8 cellular contexts compared by ENCODE assay signal in the genomic region with DNA sequence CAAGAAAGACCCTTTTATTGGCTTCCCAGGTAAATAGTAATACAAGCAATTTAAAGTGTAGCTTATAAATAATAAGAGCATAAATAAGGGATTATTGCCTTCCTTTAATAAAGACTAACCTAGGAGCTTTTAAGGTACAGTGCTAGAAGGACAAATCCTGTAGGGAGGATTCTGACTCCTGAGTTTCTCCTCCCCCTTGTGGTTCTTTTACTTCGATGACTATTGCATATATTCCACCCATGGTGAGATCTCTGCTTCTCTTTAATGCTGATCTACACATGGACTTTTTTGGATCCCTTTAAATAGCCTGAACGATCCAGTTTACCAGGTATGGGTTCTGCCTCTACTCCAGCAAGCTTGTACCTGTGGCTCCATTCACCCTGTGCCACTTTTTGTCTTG. TPM values are rescaled to one million over a fixed set of nuclear protein-coding genes. Genes with fewer than 3 reads are reported as not detected.
A peak's percentile ranks its signal among the peaks of the same experiment; 100 is the strongest.
DNase-seq lines count a peak whose midpoint lies in the region; ATAC-seq, FAIRE-seq and TF ChIP-seq lines count a peak whose summit lies in the region.

No MANE protein-coding gene starts in this region.

- TF ChIP-seq CTCF in AG10803 (conservative IDR thresholded peaks at IDR 0.05; ENCODE audit: low read length): peak; percentile 46
- peak; percentile 15 for TF ChIP-seq CTCF in GM13977 (IDR thresholded peaks at IDR 0.05; ENCODE audit: extremely low read depth, insufficient read depth, missing control alignments)
- peak; percentile 27 for TF ChIP-seq CTCF in fibroblast of villous mesenchyme (IDR thresholded peaks at IDR 0.05; ENCODE audit: insufficient read depth, low read depth, low read length)
- TF ChIP-seq CTCF in psoas muscle (IDR thresholded peaks at IDR 0.05): no peak
- no peak for TF ChIP-seq CTCF in D721Med (IDR thresholded peaks at IDR 0.05; ENCODE audit: insufficient read depth, missing control alignments)

- no peak overlapping the region for H3K4me3 ChIP-seq in AG10803 (ENCODE audit: low read length)
- peak overlapping the region; percentile 92; the same call in 1 of the 2 replicates for H3K4me3 ChIP-seq in SJCRH30
- no peak overlapping the region for H3K4me3 ChIP-seq in fibroblast of villous mesenchyme (ENCODE audit: low read depth, low read length)
- no peak overlapping the region for H3K4me3 ChIP-seq in psoas muscle

- ATAC-seq in psoas muscle: no peak

- H3K9me3 ChIP-seq in SJCRH30 (replicated peaks) (no peaks in the 10 kb centered on the region), psoas muscle (no peaks in the 10 kb centered on the region)

- WGBS in psoas muscle, 3 donors: 40 to 42% (median 40%) methylated on average over 2 of the region's 2 CpGs

- H3K27me3 ChIP-seq in SJCRH30 (no peaks in the 10 kb centered on the region), psoas muscle (ENCODE audit: insufficient read depth in 3 of 3, low read length in 2 of 3) (peaks cover 0 to 31% (median 0%) of the 10 kb centered on the region in 3 donors)

- in situ Hi-C loops in GM13977 (cut with MboI; ENCODE audit: low pct_unique_long_range_greater_than_20kb, low sequenced_read_pairs, unreplicated experiment): no loop called here

- peaks cover 5% of the 10 kb centered on the region for H3K4me1 ChIP-seq in SJCRH30
- peaks cover 6% of the 10 kb centered on the region for H3K4me1 ChIP-seq in psoas muscle

- DNase-seq in AG10803 (ENCODE audit: low read depth) (no peak), GM13977 (ENCODE audit: low spot score) (no peak), SJCRH30 (peak in 1 of 2 experiments; percentile 43), fibroblast of villous mesenchyme (ENCODE audit: low read depth) (no peak), T1000 (lab: John Stamatoyannopoulos, UW) (no peak), psoas muscle (no peak), D721Med (ENCODE audit: insufficient read length, low spot score) (no peak)
- no peak for DNase-seq in central memory CD4-positive, alpha-beta T cell

- no peak for FAIRE-seq in D721Med (lab: Jason Lieb, UNC)

- no peaks in the 10 kb centered on the region for H3K36me3 ChIP-seq in SJCRH30
- no peaks in the 10 kb centered on the region for H3K36me3 ChIP-seq in psoas muscle (ENCODE audit: insufficient read depth in 1 of 2, low read depth in 1 of 2)

- no peak overlapping the region for H3K27ac ChIP-seq in SJCRH30
- no peak overlapping the region for H3K27ac ChIP-seq in psoas muscle

- intact Hi-C loops in psoas muscle (cut with DNase I): loop anchor here in 1 of 2 donors (10.0 kb wide), 1 partner anchor 146 kb away; no protein-coding TSS in a partner anchor

RNA-seq across cellular contexts. Expression of a gene that starts 2.5 kb away (rescaled TPM):
- 42.9 and 48.4 TPM in 2 replicates for total RNA-seq in SJCRH30 (2014; rRNA removed; shearing (Covaris generic))
- total RNA-seq in fibroblast of villous mesenchyme (13.9 and 23.3 TPM in 2 replicates), psoas muscle (1 to 10 TPM; 1.3 to 3.2 (median 2.1) TPM)
- polyA plus RNA-seq in psoas muscle: 1 to 10 TPM in 1 of 3 donors, under 1 TPM in 2; 0.69 to 1.6 (median 0.99) TPM

Comparison
In these comparisons a context has a peak if more than half of its experiments do, and no peak if none do; other contexts are left out.
1. CTCF ChIP-seq: peak in AG10803 (single experiment), GM13977 (single experiment) and fibroblast of villous mesenchyme (single experiment); none in psoas muscle (single experiment) and D721Med (single experiment).